ENCODE assay signal across 1 cellular context in genomic region chr7:77662869-77663268, GRCh38.
TF ChIP-seq lines count a peak whose summit lies in the region.

No MANE protein-coding gene starts in this region.

TF ChIP-seq in WTC11, 78 proteins besides CTCF, POLR2A, EP300 and RAD21 (continued from another document):
- TF ChIP-seq, protein P1, sequence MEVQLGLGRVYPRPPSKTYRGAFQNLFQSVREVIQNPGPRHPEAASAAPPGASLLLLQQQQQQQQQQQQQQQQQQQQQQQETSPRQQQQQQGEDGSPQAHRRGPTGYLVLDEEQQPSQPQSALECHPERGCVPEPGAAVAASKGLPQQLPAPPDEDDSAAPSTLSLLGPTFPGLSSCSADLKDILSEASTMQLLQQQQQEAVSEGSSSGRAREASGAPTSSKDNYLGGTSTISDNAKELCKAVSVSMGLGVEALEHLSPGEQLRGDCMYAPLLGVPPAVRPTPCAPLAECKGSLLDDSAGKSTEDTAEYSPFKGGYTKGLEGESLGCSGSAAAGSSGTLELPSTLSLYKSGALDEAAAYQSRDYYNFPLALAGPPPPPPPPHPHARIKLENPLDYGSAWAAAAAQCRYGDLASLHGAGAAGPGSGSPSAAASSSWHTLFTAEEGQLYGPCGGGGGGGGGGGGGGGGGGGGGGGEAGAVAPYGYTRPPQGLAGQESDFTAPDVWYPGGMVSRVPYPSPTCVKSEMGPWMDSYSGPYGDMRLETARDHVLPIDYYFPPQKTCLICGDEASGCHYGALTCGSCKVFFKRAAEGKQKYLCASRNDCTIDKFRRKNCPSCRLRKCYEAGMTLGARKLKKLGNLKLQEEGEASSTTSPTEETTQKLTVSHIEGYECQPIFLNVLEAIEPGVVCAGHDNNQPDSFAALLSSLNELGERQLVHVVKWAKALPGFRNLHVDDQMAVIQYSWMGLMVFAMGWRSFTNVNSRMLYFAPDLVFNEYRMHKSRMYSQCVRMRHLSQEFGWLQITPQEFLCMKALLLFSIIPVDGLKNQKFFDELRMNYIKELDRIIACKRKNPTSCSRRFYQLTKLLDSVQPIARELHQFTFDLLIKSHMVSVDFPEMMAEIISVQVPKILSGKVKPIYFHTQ (CRISPR knock-in tag; IDR thresholded peaks at IDR 0.05), result no peak
- no peak for TF ChIP-seq ZNF396 (CRISPR knock-in tag; IDR thresholded peaks at IDR 0.05; ENCODE audit: borderline replicate concordance)
